In genomic region chr9:111678293-111678692, GRCh38 we compare ENCODE assay signal across 1 cellular context.
TF ChIP-seq lines count a peak whose summit lies in the region.

No MANE protein-coding gene starts in this region.

TF ChIP-seq in HepG2, 621 proteins besides CTCF, POLR2A, EP300 and RAD21 (continued from another document and continues in another):
- TF ChIP-seq TEAD3 (CRISPR knock-in tag; optimal IDR thresholded peaks at IDR 0.05; ENCODE audit: borderline replicate concordance): no peak
- TF ChIP-seq ZNF577 (CRISPR knock-in tag; IDR thresholded peaks at IDR 0.05; ENCODE audit: borderline replicate concordance, low read depth): no peak
- TF ChIP-seq SCMH1 (CRISPR knock-in tag; IDR thresholded peaks at IDR 0.05; ENCODE audit: borderline replicate concordance): no peak
- no peak for TF ChIP-seq ZNF652 (CRISPR knock-in tag; IDR thresholded peaks at IDR 0.05; ENCODE audit: borderline replicate concordance, low read depth)
- no peak for TF ChIP-seq ZNF839 (CRISPR knock-in tag; IDR thresholded peaks at IDR 0.05; ENCODE audit: borderline replicate concordance)
- TF ChIP-seq, protein P1, sequence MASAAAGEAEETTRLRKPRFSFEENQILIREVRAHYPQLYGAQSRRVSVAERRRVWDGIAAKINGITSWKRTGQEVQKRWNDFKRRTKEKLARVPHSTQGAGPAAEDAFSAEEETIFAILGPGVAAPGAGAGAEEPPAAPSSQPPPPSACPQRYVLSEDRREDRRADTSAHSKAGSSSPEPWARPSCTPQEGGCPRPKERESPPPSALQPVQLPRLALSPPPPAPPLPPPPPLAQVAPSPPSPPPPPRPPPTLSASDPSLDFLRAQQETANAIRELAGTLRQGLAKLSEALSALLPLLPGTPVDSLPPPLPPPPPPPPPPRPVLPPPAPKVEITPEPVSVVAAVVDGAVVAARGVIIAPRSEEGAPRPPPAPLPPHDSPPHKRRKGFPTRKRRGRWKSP (CRISPR knock-in tag; IDR thresholded peaks at IDR 0.05): no peak
- no peak for TF ChIP-seq MZF1 (CRISPR knock-in tag; IDR thresholded peaks at IDR 0.05; ENCODE audit: borderline replicate concordance)
- no peak for TF ChIP-seq CSRNP1 (CRISPR knock-in tag; IDR thresholded peaks at IDR 0.05)
- no peak for TF ChIP-seq ZNF75D (CRISPR knock-in tag; IDR thresholded peaks at IDR 0.05; ENCODE audit: borderline replicate concordance)
- no peak for TF ChIP-seq NFRKB (IDR thresholded peaks at IDR 0.05)
- TF ChIP-seq ZSCAN25 (CRISPR knock-in tag; IDR thresholded peaks at IDR 0.05): no peak
- TF ChIP-seq U2AF2 (IDR thresholded peaks at IDR 0.05; ENCODE audit: low read depth, low read length): no peak
- no peak for TF ChIP-seq ZNF563 (CRISPR knock-in tag; IDR thresholded peaks at IDR 0.05)
- peak; percentile 40; the same call in 1 of the 2 replicates for TF ChIP-seq ZFY (CRISPR knock-in tag; IDR thresholded peaks at IDR 0.05)
- TF ChIP-seq HDAC6 (IDR thresholded peaks at IDR 0.05; ENCODE audit: low read depth, low read length): no peak
- TF ChIP-seq PAF1 (CRISPR knock-in tag; IDR thresholded peaks at IDR 0.05): no peak
- TF ChIP-seq NR2F1 (CRISPR knock-in tag; IDR thresholded peaks at IDR 0.05): no peak
- no peak for TF ChIP-seq ZBTB42 (CRISPR knock-in tag; IDR thresholded peaks at IDR 0.05)
- no peak for TF ChIP-seq ZNF333 (CRISPR knock-in tag; IDR thresholded peaks at IDR 0.05; ENCODE audit: borderline replicate concordance)
- no peak for TF ChIP-seq BHLHE40 (IDR thresholded peaks at IDR 0.05; ENCODE audit: low read length)
- TF ChIP-seq ZFP1 (CRISPR knock-in tag; IDR thresholded peaks at IDR 0.05): no peak
- TF ChIP-seq STAG1 (CRISPR knock-in tag; IDR thresholded peaks at IDR 0.05): no peak
- no peak for TF ChIP-seq HMGXB4 (CRISPR knock-in tag; IDR thresholded peaks at IDR 0.05; ENCODE audit: borderline replicate concordance in 1 of 2, low read depth in 1 of 2)
- TF ChIP-seq ZFP37 (CRISPR knock-in tag; IDR thresholded peaks at IDR 0.05; ENCODE audit: borderline replicate concordance): no peak
- no peak for TF ChIP-seq ZBTB1 (CRISPR knock-in tag; IDR thresholded peaks at IDR 0.05; ENCODE audit: borderline replicate concordance)
- TF ChIP-seq, protein P2, sequence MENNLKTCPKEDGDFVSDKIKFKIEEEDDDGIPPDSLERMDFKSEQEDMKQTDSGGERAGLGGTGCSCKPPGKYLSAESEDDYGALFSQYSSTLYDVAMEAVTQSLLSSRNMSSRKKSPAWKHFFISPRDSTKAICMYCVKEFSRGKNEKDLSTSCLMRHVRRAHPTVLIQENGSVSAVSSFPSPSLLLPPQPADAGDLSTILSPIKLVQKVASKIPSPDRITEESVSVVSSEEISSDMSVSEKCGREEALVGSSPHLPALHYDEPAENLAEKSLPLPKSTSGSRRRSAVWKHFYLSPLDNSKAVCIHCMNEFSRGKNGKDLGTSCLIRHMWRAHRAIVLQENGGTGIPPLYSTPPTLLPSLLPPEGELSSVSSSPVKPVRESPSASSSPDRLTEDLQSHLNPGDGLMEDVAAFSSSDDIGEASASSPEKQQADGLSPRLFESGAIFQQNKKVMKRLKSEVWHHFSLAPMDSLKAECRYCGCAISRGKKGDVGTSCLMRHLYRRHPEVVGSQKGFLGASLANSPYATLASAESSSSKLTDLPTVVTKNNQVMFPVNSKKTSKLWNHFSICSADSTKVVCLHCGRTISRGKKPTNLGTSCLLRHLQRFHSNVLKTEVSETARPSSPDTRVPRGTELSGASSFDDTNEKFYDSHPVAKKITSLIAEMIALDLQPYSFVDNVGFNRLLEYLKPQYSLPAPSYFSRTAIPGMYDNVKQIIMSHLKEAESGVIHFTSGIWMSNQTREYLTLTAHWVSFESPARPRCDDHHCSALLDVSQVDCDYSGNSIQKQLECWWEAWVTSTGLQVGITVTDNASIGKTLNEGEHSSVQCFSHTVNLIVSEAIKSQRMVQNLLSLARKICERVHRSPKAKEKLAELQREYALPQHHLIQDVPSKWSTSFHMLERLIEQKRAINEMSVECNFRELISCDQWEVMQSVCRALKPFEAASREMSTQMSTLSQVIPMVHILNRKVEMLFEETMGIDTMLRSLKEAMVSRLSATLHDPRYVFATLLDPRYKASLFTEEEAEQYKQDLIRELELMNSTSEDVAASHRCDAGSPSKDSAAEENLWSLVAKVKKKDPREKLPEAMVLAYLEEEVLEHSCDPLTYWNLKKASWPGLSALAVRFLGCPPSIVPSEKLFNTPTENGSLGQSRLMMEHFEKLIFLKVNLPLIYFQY (CRISPR knock-in tag; IDR thresholded peaks at IDR 0.05; ENCODE audit: borderline replicate concordance): peak; percentile 54; the same call in 1 of the 2 replicates
- no peak for TF ChIP-seq ZNF7 (CRISPR knock-in tag; IDR thresholded peaks at IDR 0.05)
- TF ChIP-seq, protein P3, sequence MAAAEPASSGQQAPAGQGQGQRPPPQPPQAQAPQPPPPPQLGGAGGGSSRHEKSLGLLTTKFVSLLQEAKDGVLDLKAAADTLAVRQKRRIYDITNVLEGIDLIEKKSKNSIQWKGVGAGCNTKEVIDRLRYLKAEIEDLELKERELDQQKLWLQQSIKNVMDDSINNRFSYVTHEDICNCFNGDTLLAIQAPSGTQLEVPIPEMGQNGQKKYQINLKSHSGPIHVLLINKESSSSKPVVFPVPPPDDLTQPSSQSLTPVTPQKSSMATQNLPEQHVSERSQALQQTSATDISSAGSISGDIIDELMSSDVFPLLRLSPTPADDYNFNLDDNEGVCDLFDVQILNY (CRISPR knock-in tag; conservative IDR thresholded peaks at IDR 0.05): no peak
- TF ChIP-seq ARID4A (CRISPR knock-in tag; IDR thresholded peaks at IDR 0.05; ENCODE audit: borderline replicate concordance): no peak; the same call in 1 of the 2 replicates
- no peak for TF ChIP-seq ZNF557 (CRISPR knock-in tag; IDR thresholded peaks at IDR 0.05)
- no peak for TF ChIP-seq ETV6 (CRISPR knock-in tag; conservative IDR thresholded peaks at IDR 0.05)
- TF ChIP-seq HNRNPH1 (optimal IDR thresholded peaks at IDR 0.05; ENCODE audit: low read depth, low read length): no peak
- no peak for TF ChIP-seq ZNF3 (CRISPR knock-in tag; IDR thresholded peaks at IDR 0.05)
- no peak for TF ChIP-seq ZNF207 (IDR thresholded peaks at IDR 0.05; ENCODE audit: borderline replicate concordance)
- TF ChIP-seq ZNF446 (CRISPR knock-in tag; IDR thresholded peaks at IDR 0.05): no peak
- TF ChIP-seq SMARCE1 (IDR thresholded peaks at IDR 0.05; ENCODE audit: borderline replicate concordance): no peak
- no peak for TF ChIP-seq KLF11 (CRISPR knock-in tag; IDR thresholded peaks at IDR 0.05)
- TF ChIP-seq ZNF660 (CRISPR knock-in tag; IDR thresholded peaks at IDR 0.05; ENCODE audit: borderline replicate concordance, low read depth): no peak
- TF ChIP-seq NR3C1 (CRISPR knock-in tag; IDR thresholded peaks at IDR 0.05): no peak
- TF ChIP-seq REPIN1 (CRISPR knock-in tag; IDR thresholded peaks at IDR 0.05; ENCODE audit: borderline replicate concordance, low read depth): no peak
- no peak for TF ChIP-seq JUN (CRISPR knock-in tag; IDR thresholded peaks at IDR 0.05)
- 0 out of 2 replicates have a peak, but pooled peaks have one; percentile 35 for TF ChIP-seq DMAP1 (CRISPR knock-in tag; IDR thresholded peaks at IDR 0.05)
- no peak for TF ChIP-seq HNRNPUL1 (IDR thresholded peaks at IDR 0.05; ENCODE audit: low read depth, low read length)
- no peak for TF ChIP-seq HOXD1 (CRISPR knock-in tag; IDR thresholded peaks at IDR 0.05)
- no peak for TF ChIP-seq ZNF354B (CRISPR knock-in tag; IDR thresholded peaks at IDR 0.05)
- TF ChIP-seq, protein P4, sequence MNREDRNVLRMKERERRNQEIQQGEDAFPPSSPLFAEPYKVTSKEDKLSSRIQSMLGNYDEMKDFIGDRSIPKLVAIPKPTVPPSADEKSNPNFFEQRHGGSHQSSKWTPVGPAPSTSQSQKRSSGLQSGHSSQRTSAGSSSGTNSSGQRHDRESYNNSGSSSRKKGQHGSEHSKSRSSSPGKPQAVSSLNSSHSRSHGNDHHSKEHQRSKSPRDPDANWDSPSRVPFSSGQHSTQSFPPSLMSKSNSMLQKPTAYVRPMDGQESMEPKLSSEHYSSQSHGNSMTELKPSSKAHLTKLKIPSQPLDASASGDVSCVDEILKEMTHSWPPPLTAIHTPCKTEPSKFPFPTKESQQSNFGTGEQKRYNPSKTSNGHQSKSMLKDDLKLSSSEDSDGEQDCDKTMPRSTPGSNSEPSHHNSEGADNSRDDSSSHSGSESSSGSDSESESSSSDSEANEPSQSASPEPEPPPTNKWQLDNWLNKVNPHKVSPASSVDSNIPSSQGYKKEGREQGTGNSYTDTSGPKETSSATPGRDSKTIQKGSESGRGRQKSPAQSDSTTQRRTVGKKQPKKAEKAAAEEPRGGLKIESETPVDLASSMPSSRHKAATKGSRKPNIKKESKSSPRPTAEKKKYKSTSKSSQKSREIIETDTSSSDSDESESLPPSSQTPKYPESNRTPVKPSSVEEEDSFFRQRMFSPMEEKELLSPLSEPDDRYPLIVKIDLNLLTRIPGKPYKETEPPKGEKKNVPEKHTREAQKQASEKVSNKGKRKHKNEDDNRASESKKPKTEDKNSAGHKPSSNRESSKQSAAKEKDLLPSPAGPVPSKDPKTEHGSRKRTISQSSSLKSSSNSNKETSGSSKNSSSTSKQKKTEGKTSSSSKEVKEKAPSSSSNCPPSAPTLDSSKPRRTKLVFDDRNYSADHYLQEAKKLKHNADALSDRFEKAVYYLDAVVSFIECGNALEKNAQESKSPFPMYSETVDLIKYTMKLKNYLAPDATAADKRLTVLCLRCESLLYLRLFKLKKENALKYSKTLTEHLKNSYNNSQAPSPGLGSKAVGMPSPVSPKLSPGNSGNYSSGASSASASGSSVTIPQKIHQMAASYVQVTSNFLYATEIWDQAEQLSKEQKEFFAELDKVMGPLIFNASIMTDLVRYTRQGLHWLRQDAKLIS (CRISPR knock-in tag; IDR thresholded peaks at IDR 0.05): no peak
- TF ChIP-seq HNF4A (CRISPR knock-in tag; IDR thresholded peaks at IDR 0.05): peak; percentile 93
- TF ChIP-seq PLSCR1 (CRISPR knock-in tag; IDR thresholded peaks at IDR 0.05; ENCODE audit: borderline replicate concordance): no peak
- TF ChIP-seq MAFK (conservative IDR thresholded peaks at IDR 0.05 in 1 of 2, IDR thresholded peaks at IDR 0.05 in 1 of 2; ENCODE audit: low read length in 2 of 2): no peak
- no peak for TF ChIP-seq ZNF773 (CRISPR knock-in tag; IDR thresholded peaks at IDR 0.05; ENCODE audit: borderline replicate concordance)
- no peak for TF ChIP-seq ZSCAN29 (CRISPR knock-in tag; conservative IDR thresholded peaks at IDR 0.05)
